Comparison of ENCODE assay signal across 8 cellular contexts in genomic region chr3:47782538-47783308, GRCh38. TPM values are rescaled to one million over a fixed set of nuclear protein-coding genes. Genes with fewer than 3 reads are reported as not detected.
DNase-seq lines count a peak whose midpoint lies in the region; ATAC-seq and TF ChIP-seq lines count a peak whose summit lies in the region.

No MANE protein-coding gene starts in this region.

- H3K9ac ChIP-seq in HCT116 (ENCODE audit: low read length): peak overlapping the region; percentile 98

- intact Hi-C loops in HCT116 (cut with micrococcal nuclease) (loop anchor here (5.0 to 10.0 kb wide), 2 partner anchors 55 to 1078 kb away; partner anchors contain the start of gene TMIE), adrenal gland (cut with DNase I) (no loop called here), lower leg skin (cut with DNase I; ENCODE audit: low total_unique reads) (no loop called here), uterus (cut with DNase I; ENCODE audit: low total_unique reads) (no loop called here)

- TF ChIP-seq RAD21 in HCT116 (IDR thresholded peaks at IDR 0.05; ENCODE audit: low read depth): no peak

- BruUV-seq in HCT116 (replicated peaks; lab: Mats Ljungman, UMichigan): no TSS peak

- H3K27me3 ChIP-seq in ACC112 (ENCODE audit: insufficient read depth, low read length): no peaks in the 10 kb centered on the region
- no peaks in the 10 kb centered on the region for H3K27me3 ChIP-seq in HCT116 (ENCODE audit: insufficient read depth, low read length)
- no peaks in the 10 kb centered on the region for H3K27me3 ChIP-seq in adrenal gland
- no peaks in the 10 kb centered on the region for H3K27me3 ChIP-seq in uterus

- H3K27ac ChIP-seq in ACC112 (ENCODE audit: low read depth, low read length) (peak overlapping the region; percentile 91), HCT116 (ENCODE audit: low read depth, low read length) (peak overlapping the region; percentile 97), adrenal gland (peak overlapping the region; percentile 89 to 99 (median 96)), uterus (peak overlapping the region; percentile 94 to 96)

- H3K79me2 ChIP-seq in ACC112 (ENCODE audit: control insufficient read depth, insufficient read depth, low read length, unreplicated experiment): peaks cover 38% of the 10 kb centered on the region
- peaks cover 39% of the 10 kb centered on the region for H3K79me2 ChIP-seq in HCT116 (ENCODE audit: insufficient read depth, low read length)

- no peaks in the 10 kb centered on the region for H3K36me3 ChIP-seq in ACC112 (ENCODE audit: insufficient read depth, low read length)
- H3K36me3 ChIP-seq in HCT116 (ENCODE audit: control insufficient read depth in 1 of 2, insufficient read depth in 2 of 2, low read length in 2 of 2): 0 out of 4 replicates have a peak, but pooled peaks cover 0 to 2% of the 10 kb centered on the region in 2 experiments
- H3K36me3 ChIP-seq in adrenal gland (replicated peaks in 1 of 2): no peaks in the 10 kb centered on the region
- H3K36me3 ChIP-seq in uterus: no peaks in the 10 kb centered on the region

- CTCF ChIA-PET in HCT116 (lab: Charles Lee): no interaction called here

- H3K9me2 ChIP-seq in HCT116 (ENCODE audit: insufficient read depth): no peaks in the 10 kb centered on the region

- H3K4me1 ChIP-seq in ACC112 (ENCODE audit: control insufficient read depth, insufficient read depth, low read length, unreplicated experiment): peaks cover 15% of the 10 kb centered on the region
- H3K4me1 ChIP-seq in HCT116 (ENCODE audit: control insufficient read depth in 1 of 2, insufficient read depth in 2 of 2, low read length in 2 of 2): peaks cover 11 to 18% of the 10 kb centered on the region in 2 experiments
- peaks cover 0 to 26% of the 10 kb centered on the region in 2 donors for H3K4me1 ChIP-seq in adrenal gland (replicated peaks in 1 of 2)
- no peaks in the 10 kb centered on the region for H3K4me1 ChIP-seq in uterus

- RAD21 ChIA-PET in HCT116 (lab: Charles Lee; ENCODE audit: low non-redundant PET in 1 of 2, low total read pairs in 2 of 2, uncharacterized antibody in 2 of 2, unreplicated experiment in 2 of 2): no interaction called here

- peak overlapping the region; percentile 83 for H3K4me2 ChIP-seq in HCT116 (ENCODE audit: low read length)

- ATAC-seq in HCT116: no peak
- no peak for ATAC-seq in GM19452 (IDR thresholded peaks at IDR 0.05; ENCODE audit: unreplicated experiment)

- H2AFZ ChIP-seq in ACC112 (ENCODE audit: low read length, unreplicated experiment): peak overlapping the region; percentile 57
- H2AFZ ChIP-seq in HCT116 (ENCODE audit: low read depth, low read length, poor library complexity, severe bottlenecking): no peak overlapping the region

- TF ChIP-seq CTCF in HCT116 (IDR thresholded peaks at IDR 0.05 in 2 of 3, conservative IDR thresholded peaks at IDR 0.05 in 1 of 3; ENCODE audit: borderline replicate concordance in 1 of 3, insufficient read depth in 1 of 3, low read depth in 2 of 3, low read length in 2 of 3) (no peak), adrenal gland (IDR thresholded peaks at IDR 0.05) (no peak), lower leg skin (IDR thresholded peaks at IDR 0.05) (no peak), uterus (IDR thresholded peaks at IDR 0.05) (no peak)

- TF ChIP-seq POLR2A in HCT116 (IDR thresholded peaks at IDR 0.05; ENCODE audit: borderline replicate concordance, extremely low read depth, insufficient read depth, insufficient read length) (no peak), adrenal gland (IDR thresholded peaks at IDR 0.05) (no peak), lower leg skin (IDR thresholded peaks at IDR 0.05) (no peak), uterus (IDR thresholded peaks at IDR 0.05) (no peak)

- H3K9me3 ChIP-seq in HCT116 (ENCODE audit: control insufficient read depth in 1 of 2, insufficient read depth in 1 of 2, low read depth in 1 of 2, low read length in 2 of 2): no peaks in the 10 kb centered on the region
- no peaks in the 10 kb centered on the region for H3K9me3 ChIP-seq in adrenal gland (replicated peaks in 1 of 3)
- no peaks in the 10 kb centered on the region for H3K9me3 ChIP-seq in uterus

- POLR2A ChIA-PET in HCT116 (lab: Charles Lee): no interaction called here

- 82 to 84% (median 83%) methylated on average over 19 of the region's 19 CpGs for WGBS in adrenal gland, 4 donors
- 67 to 71% methylated on average over 19 of the region's 19 CpGs for WGBS in lower leg skin, 2 donors

- no peak for DNase-seq in HCT116 (ENCODE audit: low read depth, low spot score)
- DNase-seq in adrenal gland: no peak
- DNase-seq in lower leg skin (ENCODE audit: low spot score in 2 of 2): no peak
- DNase-seq in uterus: no peak
- DNase-seq in DMS153 treated with DMSO at 0.1 percent for 48 hours (lab: John Stamatoyannopoulos, UW; ENCODE audit: unreplicated experiment): no peak
- no peak for DNase-seq in cortex of kidney (lab: John Stamatoyannopoulos, UW)

- H3K4me3 ChIP-seq in ACC112 (ENCODE audit: low read depth, low read length) (peak overlapping the region; percentile 98), HCT116 (replicated peaks in 1 of 2; ENCODE audit: low read depth in 1 of 2, low read length in 2 of 2) (peak overlapping the region; percentile 72 to 99), adrenal gland (peak overlapping the region in 2 of 4 donors; percentile 56 to 85), lower leg skin (ENCODE audit: low read depth, poor library complexity, severe bottlenecking) (peak overlapping the region; percentile 50), uterus (peak overlapping the region; percentile 88 to 91)

- H4K20me1 ChIP-seq in HCT116 (ENCODE audit: insufficient read depth): no peaks in the 10 kb centered on the region

TF ChIP-seq in HCT116, 20 proteins besides CTCF, POLR2A, EP300 and RAD21:
- TF ChIP-seq ELF1 (IDR thresholded peaks at IDR 0.05; ENCODE audit: borderline replicate concordance, low read depth): no peak

RNA-seq across cellular contexts. Expression of gene SMARCC1, which starts 1.0 kb away (rescaled TPM):
- total RNA-seq in HCT116 (2021; ENCODE audit: unreplicated experiment): 168 TPM
- polyA plus RNA-seq in HCT116 (2012): 50.9 and 60.7 TPM in 2 replicates
- 10 to 100 TPM; 12.1 to 47.4 (median 27.3) TPM for total RNA-seq in adrenal gland
- 10 to 100 TPM in 2 of 3 donors, 1 to 10 TPM in 1; 5.5 to 20.7 (median 11.7) TPM for polyA plus RNA-seq in adrenal gland
- total RNA-seq in lower leg skin: 10 to 100 TPM; 38.5 to 54.2 (median 42.9) TPM
- 10 to 100 TPM; 23.8 to 61.0 (median 45.5) TPM for total RNA-seq in uterus

RNA-seq across cellular contexts. Expression of gene DHX30, which starts 20.2 kb away (rescaled TPM):
- total RNA-seq in HCT116 (2021; ENCODE audit: unreplicated experiment): 114 TPM
- polyA plus RNA-seq in HCT116 (2012): 77.6 and 83.0 TPM in 2 replicates
- 10 to 100 TPM; 53.8 to 79.9 (median 65.5) TPM for total RNA-seq in adrenal gland
- 10 to 100 TPM; 35.5 to 63.9 (median 60.5) TPM for polyA plus RNA-seq in adrenal gland
- total RNA-seq in lower leg skin: 10 to 100 TPM; 59.0 to 81.0 (median 66.7) TPM
- total RNA-seq in uterus: 10 to 100 TPM; 21.5 to 78.6 (median 55.7) TPM
